ENCODE assay signal across 9 cellular contexts in genomic region chr16:80526418-80527061, GRCh38. TPM values are rescaled to one million over a fixed set of nuclear protein-coding genes. Genes with fewer than 3 reads are reported as not detected.
A peak's percentile ranks its signal among the peaks of the same experiment; 100 is the strongest.
DNase-seq lines count a peak whose midpoint lies in the region; ATAC-seq and TF ChIP-seq lines count a peak whose summit lies in the region.
"Had no signal": no experiment of that assay in that cellular context is flagged by ENCODE, and none has a peak within 500 bp of the region (broad histone marks: within the 10 kb centered on the region; RNA-seq: fewer than 3 reads in every experiment).

No MANE protein-coding gene starts in this region.

- no peaks in the 10 kb centered on the region for H3K9me3 Mint-ChIP-seq in activated CD4-positive, alpha-beta memory T cell treated with anti-CD3 and anti-CD28 coated beads, Interleukin-2, amount 10 ng/mL, durations not matched to agents 7 days and 5 days
- no peaks in the 10 kb centered on the region for H3K9me3 Mint-ChIP-seq in endothelial cell (ENCODE audit: unreplicated experiment)
- H3K9me3 Mint-ChIP-seq in natural killer cell treated with Interleukin-12 subunit alpha and Interleukin-12 subunit beta and Interleukin-15 and Interleukin-18, amount 100 ng/mL, for 72 hours, result no peaks in the 10 kb centered on the region

- peak in 1 of 2 donors; percentile 64 for ATAC-seq in natural killer cell treated with Interleukin-12 subunit alpha and Interleukin-12 subunit beta and Interleukin-15 and Interleukin-18, amount 100 ng/mL, for 72 hours

- no peaks in the 10 kb centered on the region for H3K27me3 ChIP-seq in thyroid gland
- H3K27me3 ChIP-seq: BLaER1 had no signal

- no peak overlapping the region for H3K4me3 Mint-ChIP-seq in activated CD4-positive, alpha-beta memory T cell treated with anti-CD3 and anti-CD28 coated beads, Interleukin-2, amount 10 ng/mL, durations not matched to agents 7 days and 5 days
- H3K4me3 Mint-ChIP-seq in endothelial cell (ENCODE audit: unreplicated experiment), result no peak overlapping the region
- no peak overlapping the region for H3K4me3 Mint-ChIP-seq in natural killer cell treated with Interleukin-12 subunit alpha and Interleukin-12 subunit beta and Interleukin-15 and Interleukin-18, amount 100 ng/mL, for 72 hours

- H3K4me1 Mint-ChIP-seq in activated CD4-positive, alpha-beta memory T cell treated with anti-CD3 and anti-CD28 coated beads, Interleukin-2, amount 10 ng/mL, durations not matched to agents 7 days and 5 days, result peaks cover 12% of the 10 kb centered on the region
- no peaks in the 10 kb centered on the region for H3K4me1 Mint-ChIP-seq in endothelial cell (ENCODE audit: unreplicated experiment)
- H3K4me1 Mint-ChIP-seq in natural killer cell treated with Interleukin-12 subunit alpha and Interleukin-12 subunit beta and Interleukin-15 and Interleukin-18, amount 100 ng/mL, for 72 hours (ENCODE audit: low read depth in 2 of 2), result no peaks in the 10 kb centered on the region

- peaks cover 12% of the 10 kb centered on the region for H3K27me3 Mint-ChIP-seq in activated CD4-positive, alpha-beta memory T cell treated with anti-CD3 and anti-CD28 coated beads, Interleukin-2, amount 10 ng/mL, durations not matched to agents 7 days and 5 days
- H3K27me3 Mint-ChIP-seq in endothelial cell (ENCODE audit: unreplicated experiment), result peaks cover 2% of the 10 kb centered on the region
- H3K27me3 Mint-ChIP-seq in natural killer cell treated with Interleukin-12 subunit alpha and Interleukin-12 subunit beta and Interleukin-15 and Interleukin-18, amount 100 ng/mL, for 72 hours, result peaks cover under 1 to 15% of the 10 kb centered on the region in 2 donors

- no peak overlapping the region for H3K27ac Mint-ChIP-seq in activated CD4-positive, alpha-beta memory T cell treated with anti-CD3 and anti-CD28 coated beads, Interleukin-2, amount 10 ng/mL, durations not matched to agents 7 days and 5 days
- H3K27ac Mint-ChIP-seq in endothelial cell (ENCODE audit: unreplicated experiment), result no peak overlapping the region
- H3K27ac Mint-ChIP-seq in natural killer cell treated with Interleukin-12 subunit alpha and Interleukin-12 subunit beta and Interleukin-15 and Interleukin-18, amount 100 ng/mL, for 72 hours, result no peak overlapping the region

- no peak overlapping the region for H3K27ac ChIP-seq in thyroid gland
- H3K27ac ChIP-seq: BLaER1 had no signal

- peak in 2 of 3 experiments; percentile 57 to 73 for DNase-seq in NCI-H1417 (lab: John Stamatoyannopoulos, UW)
- no peak for DNase-seq in NCI-H1417 treated with DMSO at 0.1 percent for 48 hours (lab: John Stamatoyannopoulos, UW)
- peak; percentile 31 for DNase-seq in HFF-Myc (ENCODE audit: extremely low read depth, low read depth)
- DNase-seq in NCI-H460 (ENCODE audit: extremely low read depth, low read depth), result peak; percentile 50
- peak; percentile 66 for DNase-seq in activated CD4-positive, alpha-beta memory T cell treated with anti-CD3 and anti-CD28 coated beads, Interleukin-2, amount 10 ng/mL, durations not matched to agents 7 days and 5 days
- DNase-seq in endothelial cell (ENCODE audit: low spot score), result peak; percentile 64
- DNase-seq in natural killer cell treated with Interleukin-12 subunit alpha and Interleukin-12 subunit beta and Interleukin-15 and Interleukin-18, amount 100 ng/mL, for 72 hours (ENCODE audit: low spot score), result peak; percentile 66
- DNase-seq in thyroid gland, result peak; percentile 30 to 55

- H3K36me3 ChIP-seq in thyroid gland, result no peaks in the 10 kb centered on the region
- H3K36me3 ChIP-seq: BLaER1 had no signal

- POLR2A ChIA-PET in activated CD4-positive, alpha-beta memory T cell treated with anti-CD3 and anti-CD28 coated beads, Interleukin-2, amount 10 ng/mL, durations not matched to agents 7 days and 5 days (lab: Charles Lee), result interaction anchor here (0.6 to 1.4 kb wide), 7 partner anchors 54 to 298 kb away, joined by 3 to 6 read pairs (median 4); no protein-coding TSS in a partner anchor

- H3K4me3 ChIP-seq in HFF-Myc (replicated peaks; ENCODE audit: low read depth, low read length) (no peak overlapping the region), thyroid gland (replicated peaks in 1 of 3) (no peak overlapping the region)
- H3K4me3 ChIP-seq: BLaER1 had no signal

- intact Hi-C loops in thyroid gland (cut with DNase I), result no loop called here

- WGBS in thyroid gland, 2 donors, result 23 to 25% methylated on average over 6 of the region's 6 CpGs

- H3K9me3 ChIP-seq in thyroid gland, result no peaks in the 10 kb centered on the region
- H3K9me3 ChIP-seq: BLaER1 had no signal

- no peak for TF ChIP-seq POLR2A in thyroid gland (IDR thresholded peaks at IDR 0.05)

- CTCF ChIA-PET in activated CD4-positive, alpha-beta memory T cell treated with anti-CD3 and anti-CD28 coated beads, Interleukin-2, amount 10 ng/mL, durations not matched to agents 7 days and 5 days (lab: Charles Lee), result interaction anchor here (0.6 to 5.4 kb wide), 63 partner anchors 8 to 1777 kb away, joined by 3 to 119 read pairs (median 4); partner anchors contain the start of genes ATMIN and MAF

- no peaks in the 10 kb centered on the region for H3K36me3 Mint-ChIP-seq in activated CD4-positive, alpha-beta memory T cell treated with anti-CD3 and anti-CD28 coated beads, Interleukin-2, amount 10 ng/mL, durations not matched to agents 7 days and 5 days (ENCODE audit: low read depth)
- H3K36me3 Mint-ChIP-seq in endothelial cell (ENCODE audit: low read depth, unreplicated experiment), result no peaks in the 10 kb centered on the region
- no peaks in the 10 kb centered on the region for H3K36me3 Mint-ChIP-seq in natural killer cell treated with Interleukin-12 subunit alpha and Interleukin-12 subunit beta and Interleukin-15 and Interleukin-18, amount 100 ng/mL, for 72 hours

- H3K4me1 ChIP-seq in thyroid gland, result no peaks in the 10 kb centered on the region
- H3K4me1 ChIP-seq: BLaER1 had no signal

- TF ChIP-seq CTCF in HFF-Myc (IDR thresholded peaks at IDR 0.05; ENCODE audit: low read depth, low read length, missing control alignments), result peak; percentile 82
- peak; percentile 75 for TF ChIP-seq CTCF in endothelial cell (IDR thresholded peaks at IDR 0.05; ENCODE audit: unreplicated experiment)
- peak; percentile 50 to 82 (median 66) for TF ChIP-seq CTCF in thyroid gland (IDR thresholded peaks at IDR 0.05)

RNA-seq across cellular contexts. Expression of gene DYNLRB2, which starts 14.3 kb away (rescaled TPM):
- not detected in 2 replicates for total RNA-seq in NCI-H460 (2014; rRNA removed; shearing (Covaris generic))
- not detected in 2 replicates for polyA plus RNA-seq in NCI-H460 (2014; cell fraction: nucleus; rRNA removed)
- total RNA-seq in activated CD4-positive, alpha-beta memory T cell treated with anti-CD3 and anti-CD28 coated beads, Interleukin-2, amount 10 ng/mL, durations not matched to agents 7 days and 5 days, result not detected
- total RNA-seq in endothelial cell (ENCODE audit: unreplicated experiment) (not detected), thyroid gland (10 to 100 TPM in 1 of 4 donors, 1 to 10 TPM in 2, not detected in 1; 6.4 to 11.6 (median 6.7) TPM)
- total RNA-seq in natural killer cell treated with Interleukin-12 subunit alpha and Interleukin-12 subunit beta and Interleukin-15 and Interleukin-18, amount 100 ng/mL, for 72 hours, result not detected
